In the genomic region with DNA sequence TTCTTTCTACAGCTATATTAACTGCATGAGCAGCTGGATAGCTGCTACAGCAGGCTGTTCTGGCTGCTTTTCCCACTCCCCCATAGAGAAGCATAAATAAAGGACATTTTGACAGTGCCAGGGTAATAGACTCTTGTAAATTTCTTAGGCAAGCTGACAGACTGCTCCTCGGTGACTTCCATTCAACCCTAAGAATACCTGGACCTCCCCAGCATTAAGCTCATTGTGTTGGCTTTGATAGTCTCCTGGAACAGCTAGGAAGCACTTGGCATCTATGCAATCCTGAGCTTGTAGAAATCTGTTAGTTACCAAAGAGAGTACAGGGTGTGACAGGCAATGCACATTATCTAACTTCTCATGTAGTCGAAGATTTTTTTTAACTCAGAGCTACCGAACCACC, we compare ENCODE assay signal across 13 cellular contexts.
"Had no signal": no experiment of that assay in that cellular context is flagged by ENCODE, and none has a peak within 500 bp of the region (broad histone marks: within the 10 kb centered on the region; RNA-seq: fewer than 3 reads in every experiment).

No MANE protein-coding gene starts in this region.

- H2AFZ ChIP-seq: neural progenitor cell had no signal

- H3K4me3 ChIP-seq: neural progenitor cell, tibial artery had no signal

- H3K9ac ChIP-seq: neural progenitor cell had no signal

- H3K4me3 Mint-ChIP-seq: activated CD4-positive, alpha-beta T cell treated with anti-CD3 and anti-CD28 coated beads, Interleukin-2, amount 10 ng/mL, durations not matched to agents 7 days and 5 days; immature natural killer cell; neural progenitor cell; stimulated activated effector memory CD8-positive, alpha-beta T cell treated with anti-CD3 and anti-CD28 coated beads, Interleukin-12 subunit alpha, Interleukin-12 subunit beta, amount 100 ng/mL, for 72 hours had no signal

- H3K27ac ChIP-seq: neural progenitor cell, tibial artery had no signal

- ATAC-seq: left colon; stimulated activated effector memory CD8-positive, alpha-beta T cell treated with anti-CD3 and anti-CD28 coated beads, Interleukin-12 subunit alpha, Interleukin-12 subunit beta, amount 100 ng/mL, for 72 hours had no signal

- H3K36me3 ChIP-seq: neural progenitor cell, tibial artery had no signal

- DNase-seq: activated CD4-positive, alpha-beta T cell treated with anti-CD3 and anti-CD28 coated beads, Interleukin-2, amount 10 ng/mL, durations not matched to agents 7 days and 5 days; activated CD4-positive, CD25-positive, alpha-beta regulatory T cell; activated CD8-positive, alpha-beta memory T cell treated with anti-CD3 and anti-CD28 coated beads for 24 hours; activated naive CD4-positive, alpha-beta T cell treated with Interleukin-2 at 50 U/mL for 16 hours; central memory CD4-positive, alpha-beta T cell; cortex of kidney; effector memory CD4-positive, alpha-beta T cell; erythroblast; immature natural killer cell; left colon; tibial artery had no signal

- H3K27ac Mint-ChIP-seq: activated CD4-positive, alpha-beta T cell treated with anti-CD3 and anti-CD28 coated beads, Interleukin-2, amount 10 ng/mL, durations not matched to agents 7 days and 5 days; immature natural killer cell; stimulated activated effector memory CD8-positive, alpha-beta T cell treated with anti-CD3 and anti-CD28 coated beads, Interleukin-12 subunit alpha, Interleukin-12 subunit beta, amount 100 ng/mL, for 72 hours had no signal

- H3K4me1 Mint-ChIP-seq: activated CD4-positive, alpha-beta T cell treated with anti-CD3 and anti-CD28 coated beads, Interleukin-2, amount 10 ng/mL, durations not matched to agents 7 days and 5 days; immature natural killer cell; stimulated activated effector memory CD8-positive, alpha-beta T cell treated with anti-CD3 and anti-CD28 coated beads, Interleukin-12 subunit alpha, Interleukin-12 subunit beta, amount 100 ng/mL, for 72 hours had no signal

- H3K4me2 ChIP-seq: neural progenitor cell had no signal

- H3K27me3 ChIP-seq: neural progenitor cell, tibial artery had no signal

- H3K4me1 ChIP-seq: tibial artery had no signal

- H3K36me3 Mint-ChIP-seq: immature natural killer cell; neural progenitor cell; stimulated activated effector memory CD8-positive, alpha-beta T cell treated with anti-CD3 and anti-CD28 coated beads, Interleukin-12 subunit alpha, Interleukin-12 subunit beta, amount 100 ng/mL, for 72 hours had no signal

- H3K9me3 Mint-ChIP-seq: activated CD4-positive, alpha-beta T cell treated with anti-CD3 and anti-CD28 coated beads, Interleukin-2, amount 10 ng/mL, durations not matched to agents 7 days and 5 days had no signal

- H3K9me3 ChIP-seq: tibial artery had no signal

- H3K27me3 Mint-ChIP-seq: activated CD4-positive, alpha-beta T cell treated with anti-CD3 and anti-CD28 coated beads, Interleukin-2, amount 10 ng/mL, durations not matched to agents 7 days and 5 days had no signal
